In the genomic region with DNA sequence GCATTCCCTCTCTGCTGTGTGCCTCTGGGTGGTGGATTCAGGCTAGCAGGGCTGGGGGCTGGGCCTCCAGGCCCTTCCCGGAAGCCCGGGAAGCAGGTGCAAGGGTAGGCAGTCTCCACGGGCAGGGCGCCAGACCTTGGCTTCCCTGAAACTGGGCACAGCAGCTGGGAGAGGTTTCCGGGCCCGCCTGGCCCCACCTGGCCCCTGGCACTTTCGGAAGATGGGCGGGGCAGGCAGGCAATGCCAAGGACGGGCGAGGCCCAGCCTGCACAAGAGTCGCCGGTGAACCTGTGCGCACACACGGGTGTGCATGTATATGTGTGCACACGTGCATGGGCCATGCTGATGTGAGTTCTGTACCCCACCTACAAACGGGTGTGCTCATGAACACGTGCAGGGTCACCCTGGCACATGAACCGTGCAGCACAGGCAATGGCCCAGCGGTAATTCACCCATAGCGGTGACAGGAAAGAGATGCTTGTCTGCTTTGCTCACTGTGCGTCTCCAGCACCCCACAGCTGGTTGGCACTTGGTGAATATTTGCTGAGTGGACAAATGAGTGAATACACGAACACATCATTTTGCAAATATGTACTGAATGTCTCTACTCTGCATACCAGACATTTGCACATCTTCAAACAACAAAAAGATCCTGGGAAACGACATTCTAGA, we compare ENCODE assay signal across 8 cellular contexts. TPM values are rescaled to one million over a fixed set of nuclear protein-coding genes. Genes with fewer than 3 reads are reported as not detected.
DNase-seq lines count a peak whose midpoint lies in the region; ATAC-seq, FAIRE-seq and TF ChIP-seq lines count a peak whose summit lies in the region.

No MANE protein-coding gene starts in this region.

- 88% methylated on average over 22 of the region's 23 CpGs; no CpG with 5 or more reads in 1 of the 2 experiments for WGBS in H1 (ENCODE audit: extremely low coverage in 1 of 2, insufficient coverage in 1 of 2, insufficient read length in 1 of 2, insufficient replicate concordance in 2 of 2, low coverage in 1 of 2, low lambda C conversion rate in 2 of 2, missing lambda C conversion rate in 1 of 2), 2 experiments
- WGBS in psoas muscle, 3 donors: 17 to 21% (median 18%) methylated on average over 23 of the region's 23 CpGs

- no peaks in the 10 kb centered on the region for H3K79me1 ChIP-seq in H1 (ENCODE audit: low read depth, low read length)

- no peak overlapping the region for H3K4ac ChIP-seq in H1 (replicated peaks; ENCODE audit: insufficient read length, low read depth, low read length)

- no peak overlapping the region for H2BK120ac ChIP-seq in H1 (replicated peaks; ENCODE audit: low read depth, low read length)

- H2BK12ac ChIP-seq in H1 (ENCODE audit: low read depth, low read length): no peak overlapping the region

- H3K4me3 ChIP-seq in H1 (ENCODE audit: extremely low read depth in 1 of 4, insufficient read depth in 2 of 4, low read depth in 3 of 4, low read length in 4 of 4) (no peak overlapping the region), psoas muscle (peak overlapping the region; percentile 4)
- no peak overlapping the region for H3K4me3 ChIP-seq in naive thymus-derived CD4-positive, alpha-beta T cell (ENCODE audit: low read length)

- no peak overlapping the region for H2AK5ac ChIP-seq in H1 (ENCODE audit: low read depth, low read length)

- H4K8ac ChIP-seq in H1 (ENCODE audit: extremely low read depth, insufficient read depth, low read length): no peak overlapping the region

- H2AFZ ChIP-seq in H1 (ENCODE audit: low read length): no peak overlapping the region

- no peaks in the 10 kb centered on the region for H3K36me3 Mint-ChIP-seq in naive thymus-derived CD4-positive, alpha-beta T cell

- ATAC-seq in psoas muscle (peak; percentile 20 to 70 (median 60)), GM18498 (IDR thresholded peaks at IDR 0.05; ENCODE audit: unreplicated experiment) (no peak)
- ATAC-seq in naive thymus-derived CD4-positive, alpha-beta T cell: no peak

- H3K4me1 ChIP-seq in H1 (replicated peaks in 1 of 4; ENCODE audit: control insufficient read depth in 3 of 4, insufficient read depth in 4 of 4, low read length in 3 of 4): peaks cover 3 to 23% (median 19%) of the 10 kb centered on the region in 4 experiments
- H3K4me1 ChIP-seq in psoas muscle: peaks cover 37% of the 10 kb centered on the region
- H3K4me1 ChIP-seq in naive thymus-derived CD4-positive, alpha-beta T cell (ENCODE audit: control insufficient read depth in 2 of 2, insufficient read depth in 2 of 2, low read length in 2 of 2): peaks cover 9 to 18% of the 10 kb centered on the region in 2 donors

- peaks cover 2 to 4% of the 10 kb centered on the region in 2 experiments for H4K20me1 ChIP-seq in H1 (replicated peaks in 1 of 2; ENCODE audit: control insufficient read depth in 1 of 2, insufficient read depth in 2 of 2, low read length in 2 of 2)

- no peak for TF ChIP-seq POLR2A in H1 (IDR thresholded peaks at IDR 0.05; ENCODE audit: control extremely low read depth in 1 of 2, low read depth in 2 of 2, low read length in 2 of 2)

- H3K27ac ChIP-seq in H1 (ENCODE audit: low read depth, low read length) (no peak overlapping the region), psoas muscle (peak overlapping the region; percentile 46)
- no peak overlapping the region for H3K27ac ChIP-seq in naive thymus-derived CD4-positive, alpha-beta T cell (ENCODE audit: low read depth, low read length)

- POLR2A ChIA-PET in H1 (lab: Charles Lee; ENCODE audit: partially characterized antibody): interaction anchor here (16.3 kb wide), 1 partner anchor 14 kb away, joined by 216 read pairs; the partner anchor contains the start of gene GADD45B
- POLR2A ChIA-PET in naive thymus-derived CD4-positive, alpha-beta T cell (lab: Charles Lee): interaction anchor here (7.3 kb wide), 1 partner anchor 14 kb away, joined by 81 read pairs; the partner anchor contains the start of gene GADD45B

- H3K4me2 ChIP-seq in H1 (ENCODE audit: insufficient read depth in 1 of 2, low read depth in 2 of 2, low read length in 2 of 2): no peak overlapping the region

- H3K27me3 ChIP-seq in H1 (replicated peaks in 1 of 4; ENCODE audit: control insufficient read depth in 3 of 4, extremely low read depth in 1 of 4, insufficient read depth in 3 of 4, low read length in 3 of 4) (peaks cover 17 to 66% (median 46%) of the 10 kb centered on the region in 4 experiments), psoas muscle (ENCODE audit: insufficient read depth in 3 of 3, low read length in 2 of 3) (no peaks in the 10 kb centered on the region)
- peaks cover 4 to 8% of the 10 kb centered on the region in 2 donors for H3K27me3 ChIP-seq in naive thymus-derived CD4-positive, alpha-beta T cell (ENCODE audit: control insufficient read depth in 2 of 2, insufficient read depth in 2 of 2, low read length in 2 of 2)

- H3K4me1 Mint-ChIP-seq in naive thymus-derived CD4-positive, alpha-beta T cell: peaks cover 6 to 40% (median 29%) of the 10 kb centered on the region in 7 donors

- no peak overlapping the region; the same call in 1 of the 2 replicates for H2BK15ac ChIP-seq in H1 (ENCODE audit: low read length)

- peak overlapping the region in 1 of 9 donors; percentile 13 for H3K27ac Mint-ChIP-seq in naive thymus-derived CD4-positive, alpha-beta T cell

- no peak for FAIRE-seq in H1 (lab: Jason Lieb, UNC)

- H3K36me3 ChIP-seq in H1 (ENCODE audit: control insufficient read depth in 2 of 4, insufficient read depth in 4 of 4, low read length in 3 of 4) (no peaks in the 10 kb centered on the region), psoas muscle (ENCODE audit: insufficient read depth in 1 of 2, low read depth in 1 of 2) (no peaks in the 10 kb centered on the region)
- H3K36me3 ChIP-seq in naive thymus-derived CD4-positive, alpha-beta T cell (ENCODE audit: control insufficient read depth in 2 of 3, insufficient read depth in 3 of 3, low read length in 3 of 3): no peaks in the 10 kb centered on the region

- TF ChIP-seq EP300 in H1 (IDR thresholded peaks at IDR 0.05; ENCODE audit: borderline replicate concordance in 1 of 2, low read depth in 2 of 2, low read length in 2 of 2): no peak

- no peak overlapping the region for H3K9ac ChIP-seq in H1 (replicated peaks in 1 of 4; ENCODE audit: extremely low read depth in 1 of 4, low read depth in 3 of 4, low read length in 3 of 4)

- no peak overlapping the region for H2BK20ac ChIP-seq in H1 (ENCODE audit: low read length)

- CTCF ChIA-PET in H1 (lab: Charles Lee; ENCODE audit: partially characterized antibody): no interaction called here
- CTCF ChIA-PET in naive thymus-derived CD4-positive, alpha-beta T cell (lab: Charles Lee): no interaction called here

- no peak overlapping the region for H3K18ac ChIP-seq in H1 (ENCODE audit: extremely low read depth, low read length)

- no peak for TF ChIP-seq RAD21 in H1 (IDR thresholded peaks at IDR 0.05 in 1 of 2, conservative IDR thresholded peaks at IDR 0.05 in 1 of 2; ENCODE audit: low read depth in 2 of 2, low read length in 2 of 2)

- H3K27me3 Mint-ChIP-seq in naive thymus-derived CD4-positive, alpha-beta T cell: peaks cover 20 to 70% (median 27%) of the 10 kb centered on the region in 5 donors

- no peak overlapping the region for H3K23ac ChIP-seq in H1 (ENCODE audit: insufficient read length)

- H3K4me3 Mint-ChIP-seq in naive thymus-derived CD4-positive, alpha-beta T cell: peak overlapping the region in 2 of 10 donors; percentile 25 to 41

- DNase-seq in GM03348 (ENCODE audit: low spot score): peak; percentile 81
- DNase-seq in NCI-H510A treated with DMSO at 0.1 percent for 48 hours (lab: John Stamatoyannopoulos, UW): peak; percentile 46
- DNase-seq in H1 (ENCODE audit: low read depth in 1 of 2, low spot score in 2 of 2): no peak
- peak; percentile 70 to 82 for DNase-seq in psoas muscle
- DNase-seq in activated CD4-positive, CD25-positive, alpha-beta regulatory T cell (lab: John Stamatoyannopoulos, UW): no peak
- no peak for DNase-seq in naive thymus-derived CD4-positive, alpha-beta T cell
- no peak for DNase-seq in NCI-H524 treated with DMSO at 0.1 percent for 48 hours (lab: John Stamatoyannopoulos, UW)

- H3K79me2 ChIP-seq in H1 (ENCODE audit: control insufficient read depth in 1 of 2, insufficient read depth in 2 of 2, low read length in 2 of 2): no peaks in the 10 kb centered on the region

- peak overlapping the region; percentile 7 for H4K91ac ChIP-seq in H1 (replicated peaks; ENCODE audit: insufficient read length, low read length)

- intact Hi-C loops in psoas muscle (cut with DNase I): loop anchor here in 1 of 2 donors (5.0 kb wide), 1 partner anchor 51 kb away; no protein-coding TSS in a partner anchor
- intact Hi-C loops in naive thymus-derived CD4-positive, alpha-beta T cell (cut with micrococcal nuclease): no loop called here

- H3K9me3 Mint-ChIP-seq in naive thymus-derived CD4-positive, alpha-beta T cell: no peaks in the 10 kb centered on the region

- H3K9me3 ChIP-seq in H1 (ENCODE audit: insufficient read depth in 2 of 2, low read depth in 1 of 2, low read length in 1 of 2) (no peaks in the 10 kb centered on the region), psoas muscle (no peaks in the 10 kb centered on the region)
- no peaks in the 10 kb centered on the region for H3K9me3 ChIP-seq in naive thymus-derived CD4-positive, alpha-beta T cell (ENCODE audit: control insufficient read depth in 2 of 3, low read length in 3 of 3)

- peaks cover 16% of the 10 kb centered on the region; the same call in 1 of the 2 replicates for H3K23me2 ChIP-seq in H1 (ENCODE audit: low read depth, low read length)

- H2BK5ac ChIP-seq in H1 (ENCODE audit: low read depth, low read length): no peak overlapping the region

- TF ChIP-seq CTCF in H1 (IDR thresholded peaks at IDR 0.05; ENCODE audit: control extremely low read depth in 1 of 3, insufficient read depth in 1 of 3, low read depth in 1 of 3, low read length in 3 of 3) (no peak), psoas muscle (IDR thresholded peaks at IDR 0.05) (no peak)

- no peak overlapping the region for H4K5ac ChIP-seq in H1 (ENCODE audit: insufficient read length, low read depth, low read length)

- no peak overlapping the region for H3K14ac ChIP-seq in H1 (ENCODE audit: insufficient read length)

- no peak overlapping the region for H3K56ac ChIP-seq in H1 (replicated peaks; ENCODE audit: insufficient read length, low read depth, low read length)

RNA-seq across cellular contexts. Expression of gene GADD45B, which starts 15.3 kb away (rescaled TPM):
- total RNA-seq in H1 (2021; fragmentation: NEBNext Ultra II Directional; extraction: Animal tissue kit (Norgen Biotek cat#: 25700)): 11.0 and 11.4 TPM in 2 replicates
- polyA plus RNA-seq in H1 (2011; rRNA removed): 7.4 and 12.1 TPM in 2 replicates
- 12.6 TPM for polyA plus RNA-seq in H1 (2011; cell fraction: cytosol; rRNA removed)
- polyA plus RNA-seq in H1 (2011; cell fraction: nucleus; rRNA removed): 18.4 TPM
- 4.8 to 6.5 TPM (median 5.8 TPM) in 4 replicates for polyA plus RNA-seq in H1 (2012, experiment 1 of 2)
- polyA plus RNA-seq in H1 (2012, experiment 2 of 2): 5.3 TPM
- 7.8 TPM for polyA plus RNA-seq in H1 (2013, experiment 1 of 2)
- 8.5 TPM for polyA plus RNA-seq in H1 (2013, experiment 2 of 2)
- 7.5 and 8.3 TPM in 2 replicates for polyA minus RNA-seq in H1 (2011; rRNA and poly(A)+ RNA removed)
- polyA minus RNA-seq in H1 (2011; cell fraction: cytosol; rRNA and poly(A)+ RNA removed): 13.9 TPM
- polyA minus RNA-seq in H1 (2011; cell fraction: nucleus; rRNA and poly(A)+ RNA removed): 47.7 TPM
- total RNA-seq in psoas muscle: 10 to 100 TPM; 10.9 to 63.1 (median 25.6) TPM
- 10 to 100 TPM; 14.1 to 94.1 (median 19.3) TPM for polyA plus RNA-seq in psoas muscle
- total RNA-seq in naive thymus-derived CD4-positive, alpha-beta T cell: 100 to 1,000 TPM in 2 of 5 experiments, 10 to 100 TPM in 3; 71.7 to 157 (median 84.2) TPM
- 10 to 100 TPM; 30.1 to 38.4 TPM for polyA plus RNA-seq in naive thymus-derived CD4-positive, alpha-beta T cell

RNA-seq across cellular contexts. Expression of gene LMNB2, which starts 34.5 kb away (rescaled TPM):
- total RNA-seq in H1 (2021; fragmentation: NEBNext Ultra II Directional; extraction: Animal tissue kit (Norgen Biotek cat#: 25700)): 177 and 179 TPM in 2 replicates
- polyA plus RNA-seq in H1 (2011; rRNA removed) (287 and 360 TPM in 2 replicates), psoas muscle (10 to 100 TPM; 27.6 to 40.3 (median 38.1) TPM)
- 196 TPM for polyA plus RNA-seq in H1 (2011; cell fraction: cytosol; rRNA removed)
- polyA plus RNA-seq in H1 (2011; cell fraction: nucleus; rRNA removed): 187 TPM
- 154 to 165 TPM (median 162 TPM) in 4 replicates for polyA plus RNA-seq in H1 (2012, experiment 1 of 2)
- 174 TPM for polyA plus RNA-seq in H1 (2012, experiment 2 of 2)
- 97.9 TPM for polyA plus RNA-seq in H1 (2013, experiment 1 of 2)
- 98.3 TPM for polyA plus RNA-seq in H1 (2013, experiment 2 of 2)
- polyA minus RNA-seq in H1 (2011; rRNA and poly(A)+ RNA removed): 105 and 122 TPM in 2 replicates
- 69.9 TPM for polyA minus RNA-seq in H1 (2011; cell fraction: cytosol; rRNA and poly(A)+ RNA removed)
- polyA minus RNA-seq in H1 (2011; cell fraction: nucleus; rRNA and poly(A)+ RNA removed): 36.0 TPM
- 10 to 100 TPM; 11.4 to 28.6 (median 22.7) TPM for total RNA-seq in psoas muscle
- total RNA-seq in naive thymus-derived CD4-positive, alpha-beta T cell: 10 to 100 TPM; 10.8 to 86.4 (median 16.6) TPM
- 10 to 100 TPM in 1 of 2 donors, 1 to 10 TPM in 1; 5.6 to 11.4 TPM for polyA plus RNA-seq in naive thymus-derived CD4-positive, alpha-beta T cell

Comparison
In these comparisons a context has a peak if more than half of its experiments do, and no peak if none do; other contexts are left out.
1. DNase-seq: peak in GM03348 (single experiment), NCI-H510A treated with DMSO at 0.1 percent for 48 hours (single experiment) and psoas muscle (2 of 2); none in H1 (0 of 2), activated CD4-positive, CD25-positive, alpha-beta regulatory T cell (0 of 4), naive thymus-derived CD4-positive, alpha-beta T cell (0 of 9) and NCI-H524 treated with DMSO at 0.1 percent for 48 hours (single experiment).
2. ATAC-seq: peak in psoas muscle (4 of 4); none in naive thymus-derived CD4-positive, alpha-beta T cell (single experiment) and GM18498 (single experiment).